8 cellular contexts compared by ENCODE assay signal in the genomic region with DNA sequence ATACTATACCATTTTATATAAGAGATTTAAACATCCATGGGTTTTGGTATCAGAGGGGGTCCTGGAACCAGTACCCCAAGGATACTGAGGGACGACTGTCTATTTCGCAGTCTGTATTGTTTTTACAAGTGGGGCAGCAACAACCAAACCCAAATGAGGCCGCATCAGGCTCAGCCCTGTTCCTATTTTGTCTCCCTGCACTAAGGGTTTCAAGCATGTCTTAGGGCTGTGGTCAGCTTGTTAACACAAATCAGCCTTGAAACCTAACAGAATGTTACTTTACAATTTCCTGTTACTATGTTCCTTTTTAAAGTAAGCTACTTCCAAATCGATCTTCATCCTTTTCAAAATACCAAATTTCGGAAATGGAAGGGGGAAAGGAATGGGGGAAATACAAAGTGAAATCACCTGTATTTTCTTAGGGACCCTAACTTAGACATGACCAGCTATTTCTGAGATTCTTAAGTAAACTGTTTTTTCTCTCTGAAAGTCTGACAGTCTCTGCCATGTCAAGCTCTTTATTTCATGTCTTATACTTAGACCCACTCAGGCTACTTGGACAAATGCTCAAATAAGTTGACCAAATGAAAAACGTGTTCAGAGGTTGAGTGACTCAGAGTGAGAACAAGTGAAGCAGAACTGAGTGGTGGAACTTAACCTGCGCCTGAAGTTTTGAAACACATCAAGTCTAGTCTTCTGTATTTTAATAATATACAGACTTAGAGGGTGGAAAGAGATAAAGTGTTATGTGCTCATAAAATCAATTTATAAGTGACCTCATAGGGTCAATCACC.
DNase-seq lines count a peak whose midpoint lies in the region; ATAC-seq, FAIRE-seq and TF ChIP-seq lines count a peak whose summit lies in the region.

No MANE protein-coding gene starts in this region.

- H3K4me3 ChIP-seq in sigmoid colon: no peak overlapping the region

- H3K4me1 ChIP-seq in sigmoid colon: peaks cover 0 to 14% (median 0%) of the 10 kb centered on the region in 4 donors

- TF ChIP-seq EP300 in sigmoid colon (IDR thresholded peaks at IDR 0.05): no peak

- peak overlapping the region in 1 of 4 donors; percentile 0 for H3K27ac ChIP-seq in sigmoid colon

- no peaks in the 10 kb centered on the region for H3K27me3 ChIP-seq in sigmoid colon

- no peak for TF ChIP-seq POLR2A in sigmoid colon (IDR thresholded peaks at IDR 0.05)

- 49 to 76% methylated on average over 7 of the region's 7 CpGs for WGBS in sigmoid colon, 2 donors

- TF ChIP-seq CTCF in sigmoid colon (IDR thresholded peaks at IDR 0.05) (no peak), D721Med (IDR thresholded peaks at IDR 0.05; ENCODE audit: insufficient read depth, missing control alignments) (no peak), omental fat pad (IDR thresholded peaks at IDR 0.05) (no peak)

- peaks cover 0 to 3% (median 0%) of the 10 kb centered on the region in 4 donors for H3K9me3 ChIP-seq in sigmoid colon

- no peaks in the 10 kb centered on the region for H3K36me3 ChIP-seq in sigmoid colon

- FAIRE-seq in D721Med (lab: Jason Lieb, UNC): no peak

- intact Hi-C loops in sigmoid colon (cut with DNase I): no loop called here

- in situ Hi-C loops in KBM-7 (cut with MboI; ENCODE audit: low pct_unique_long_range_greater_than_20kb, low sequenced_read_pairs): no loop called here

- peak; percentile 56 for DNase-seq in KBM-7
- peak; percentile 34 for DNase-seq in fibroblast of peridontal ligament (ENCODE audit: extremely low read depth)
- DNase-seq in LoVo (ENCODE audit: low spot score): no peak
- no peak for DNase-seq in sigmoid colon
- DNase-seq in D721Med (ENCODE audit: insufficient read length, low spot score): no peak
- no peak for DNase-seq in omental fat pad (ENCODE audit: low spot score)

- ATAC-seq in GM18499 (IDR thresholded peaks at IDR 0.05; ENCODE audit: insufficient read depth, unreplicated experiment): peak; percentile 90
- peak; percentile 92 for ATAC-seq in GM21528 (IDR thresholded peaks at IDR 0.05; ENCODE audit: low FRiP score, unreplicated experiment)
- no peak for ATAC-seq in omental fat pad (ENCODE audit: low FRiP score)

Comparison
In these comparisons a context has a peak if more than half of its experiments do, and no peak if none do; other contexts are left out.
1. DNase-seq: peak in KBM-7 (single experiment) and fibroblast of peridontal ligament (single experiment); none in LoVo (single experiment), sigmoid colon (single experiment), D721Med (single experiment) and omental fat pad (single experiment).